Comparison of ENCODE assay signal across 21 cellular contexts in genomic region chr17:45366049-45366448, GRCh38. TPM values are rescaled to one million over a fixed set of nuclear protein-coding genes. Genes with fewer than 3 reads are reported as not detected.
DNase-seq lines count a peak whose midpoint lies in the region; FAIRE-seq and TF ChIP-seq lines count a peak whose summit lies in the region.
"Had no signal": no experiment of that assay in that cellular context is flagged by ENCODE, and none has a peak within 500 bp of the region (broad histone marks: within the 10 kb centered on the region; RNA-seq: fewer than 3 reads in every experiment).

No MANE protein-coding gene starts in this region.

- peaks cover 8% of the 10 kb centered on the region for H3K4me1 Mint-ChIP-seq in Caco-2 (ENCODE audit: low read depth, unreplicated experiment)

- WGBS in mesenchymal stem cell, result over 99% methylated on average over 3 of the region's 3 CpGs
- WGBS in sigmoid colon, 2 donors, result 91 to 93% methylated on average over 3 of the region's 3 CpGs
- WGBS in GM23248 (ENCODE audit: low coverage in 1 of 2, low lambda C conversion rate in 2 of 2, missing lambda C conversion rate in 2 of 2), 2 experiments, result 84 to 86% methylated on average over 3 of the region's 3 CpGs

- H2BK5ac ChIP-seq in mesenchymal stem cell (ENCODE audit: low read depth, low read length, poor library complexity, severe bottlenecking), result no peak overlapping the region

- intact Hi-C loops in Caco-2 (cut with micrococcal nuclease; ENCODE audit: unreplicated experiment), result no loop called here
- intact Hi-C loops in sigmoid colon (cut with DNase I), result no loop called here
- intact Hi-C loops in kidney (cut with DNase I), result no loop called here

- H2BK120ac ChIP-seq in mesenchymal stem cell (ENCODE audit: low read depth, low read length), result no peak overlapping the region

- no peaks in the 10 kb centered on the region for H3K36me3 Mint-ChIP-seq in Caco-2 (ENCODE audit: insufficient read depth, unreplicated experiment)

- H4K20me1 ChIP-seq in GM23248 (ENCODE audit: insufficient read depth), result no peaks in the 10 kb centered on the region

- H2AK5ac ChIP-seq in mesenchymal stem cell (ENCODE audit: low read length, severe bottlenecking), result peak overlapping the region; percentile 98

- H3K27me3 ChIP-seq in Caco-2 (replicated peaks; ENCODE audit: control insufficient read depth, insufficient read depth, low read length), result no peaks in the 10 kb centered on the region
- H3K27me3 ChIP-seq in mesenchymal stem cell (ENCODE audit: control insufficient read depth in 1 of 2, insufficient read depth in 1 of 2, low read length in 2 of 2), result peaks cover 0 to 11% of the 10 kb centered on the region in 2 experiments
- no peaks in the 10 kb centered on the region for H3K27me3 ChIP-seq in sigmoid colon
- no peaks in the 10 kb centered on the region for H3K27me3 ChIP-seq in GM23248 (replicated peaks; ENCODE audit: insufficient read depth)

- no peak for TF ChIP-seq EP300 in sigmoid colon (IDR thresholded peaks at IDR 0.05)

- H3K9me3 ChIP-seq in Caco-2 (no peaks in the 10 kb centered on the region), mesenchymal stem cell (ENCODE audit: control insufficient read depth, low read length) (no peaks in the 10 kb centered on the region), sigmoid colon (no peaks in the 10 kb centered on the region), GM23248 (ENCODE audit: low read depth) (no peaks in the 10 kb centered on the region), kidney (ENCODE audit: control insufficient read depth in 1 of 2, low read length in 2 of 2) (no peaks in the 10 kb centered on the region)
- H3K9me3 ChIP-seq: SK-N-SH had no signal

- no peak for FAIRE-seq in kidney (lab: Jason Lieb, UNC)

- no peak overlapping the region for H3K4me3 ChIP-seq in Caco-2 (ENCODE audit: low read depth, low read length)
- H3K4me3 ChIP-seq in mesenchymal stem cell (ENCODE audit: insufficient read depth in 1 of 2, low read depth in 1 of 2, low read length in 2 of 2), result no peak overlapping the region
- H3K4me3 ChIP-seq in sigmoid colon, result no peak overlapping the region
- H3K4me3 ChIP-seq in GM23248, result no peak overlapping the region
- H3K4me3 ChIP-seq in kidney (ENCODE audit: low read length in 2 of 2), result no peak overlapping the region

- no peak overlapping the region for H3K23ac ChIP-seq in mesenchymal stem cell (ENCODE audit: low read length in 2 of 2)

- no peak for TF ChIP-seq POLR2A in sigmoid colon (IDR thresholded peaks at IDR 0.05)

- peak overlapping the region; percentile 73 for H2BK15ac ChIP-seq in mesenchymal stem cell (ENCODE audit: low read depth, poor library complexity, severe bottlenecking)

- peak overlapping the region; percentile 29 for H3K27ac Mint-ChIP-seq in Caco-2 (ENCODE audit: unreplicated experiment)

- CTCF ChIA-PET in Caco-2 (lab: Charles Lee), result no interaction called here
- CTCF ChIA-PET in RWPE1 (lab: Yijun Ruan, JAX), result interaction anchor here (0.6 kb wide), 1 partner anchor 19 kb away, joined by 4 read pairs; no protein-coding TSS in a partner anchor

- H3K9me3 Mint-ChIP-seq in Caco-2 (ENCODE audit: unreplicated experiment), result no peaks in the 10 kb centered on the region
- H3K9me3 Mint-ChIP-seq: CD4-positive, CD25-positive, alpha-beta regulatory T cell had no signal

- H3K4me2 ChIP-seq in mesenchymal stem cell (ENCODE audit: low read length, poor library complexity, severe bottlenecking), result no peak overlapping the region
- no peak overlapping the region for H3K4me2 ChIP-seq in GM23248 (ENCODE audit: unreplicated experiment)
- H3K4me2 ChIP-seq: SK-N-SH had no signal

- H4K8ac ChIP-seq in mesenchymal stem cell (ENCODE audit: low read length), result no peak overlapping the region

- peaks cover 20% of the 10 kb centered on the region for H3F3A ChIP-seq in GM23248 (ENCODE audit: insufficient read depth)

- TF ChIP-seq CTCF in Caco-2 (IDR thresholded peaks at IDR 0.05; ENCODE audit: insufficient read depth in 1 of 2, low read depth in 1 of 2, low read length in 1 of 2, severe bottlenecking in 1 of 2, unreplicated experiment in 1 of 2), result no peak
- TF ChIP-seq CTCF in RWPE1 (conservative IDR thresholded peaks at IDR 0.05; ENCODE audit: low read depth), result no peak
- TF ChIP-seq CTCF in sigmoid colon (IDR thresholded peaks at IDR 0.05), result no peak
- no peak for TF ChIP-seq CTCF in kidney (IDR thresholded peaks at IDR 0.05; ENCODE audit: borderline replicate concordance, extremely low read depth, insufficient read depth)

- no peaks in the 10 kb centered on the region for H3K9me2 ChIP-seq in GM23248 (ENCODE audit: insufficient read depth)
- H3K9me2 ChIP-seq: SK-N-SH had no signal

- H3K4me1 ChIP-seq in Caco-2, result peaks cover 8% of the 10 kb centered on the region
- H3K4me1 ChIP-seq in mesenchymal stem cell (ENCODE audit: control insufficient read depth, insufficient read depth, low read depth, low read length), result peaks cover 17% of the 10 kb centered on the region
- H3K4me1 ChIP-seq in sigmoid colon, result peaks cover 0 to 3% (median 2%) of the 10 kb centered on the region in 4 donors
- H3K4me1 ChIP-seq in GM23248 (ENCODE audit: insufficient read depth), result peaks cover 31% of the 10 kb centered on the region
- peaks cover 0 to 1% of the 10 kb centered on the region in 2 donors for H3K4me1 ChIP-seq in kidney (ENCODE audit: control insufficient read depth in 1 of 2, insufficient read depth in 1 of 2, low read depth in 1 of 2, low read length in 2 of 2)

- H3K4me3 Mint-ChIP-seq in Caco-2 (ENCODE audit: unreplicated experiment), result no peak overlapping the region
- H3K4me3 Mint-ChIP-seq: CD4-positive, CD25-positive, alpha-beta regulatory T cell had no signal

- H2AFZ ChIP-seq in mesenchymal stem cell (ENCODE audit: low read depth, low read length) (no peak overlapping the region), GM23248 (no peak overlapping the region)

- in situ Hi-C loops in GM23248 (cut with MboI), result no loop called here

- H3K27ac ChIP-seq in RWPE1, result peak overlapping the region; percentile 44
- no peak overlapping the region for H3K27ac ChIP-seq in mesenchymal stem cell (ENCODE audit: low read length, poor library complexity, severe bottlenecking)
- H3K27ac ChIP-seq in sigmoid colon, result no peak overlapping the region
- no peak overlapping the region for H3K27ac ChIP-seq in GM23248
- no peak overlapping the region for H3K27ac ChIP-seq in kidney (ENCODE audit: low read depth in 2 of 2, low read length in 2 of 2)

- no peak for DNase-seq in Caco-2
- DNase-seq in RWPE1 (ENCODE audit: low spot score), result no peak
- no peak for DNase-seq in mesenchymal stem cell
- DNase-seq in sigmoid colon, result peak; percentile 20
- DNase-seq in GM23248, result no peak
- DNase-seq in SIG-M5 treated with dmso at 0.1 percent for 504 hours (lab: John Stamatoyannopoulos, UW; ENCODE audit: unreplicated experiment), result no peak
- no peak for DNase-seq in kidney
- DNase-seq: ACHN; AML-193; Calu3; CD4-positive, CD25-positive, alpha-beta regulatory T cell; DMS53; GOT3; Kasumi-1; MM.1S; NCI-H1105; NCI-H1694; NCI-H510A treated with DMSO at 0.1 percent for 48 hours; NCI-H82; Right ventricle myocardium superior had no signal

- peak overlapping the region; percentile 59 to 61 for H2BK12ac ChIP-seq in mesenchymal stem cell (ENCODE audit: low read length in 2 of 2)

- H3K27me3 Mint-ChIP-seq in Caco-2 (ENCODE audit: insufficient read depth, unreplicated experiment), result no peaks in the 10 kb centered on the region

- H3K79me2 ChIP-seq in GM23248 (ENCODE audit: insufficient read depth), result no peaks in the 10 kb centered on the region

- no peaks in the 10 kb centered on the region for H3K36me3 ChIP-seq in Caco-2 (ENCODE audit: control insufficient read depth, insufficient read depth, low read length)
- no peaks in the 10 kb centered on the region for H3K36me3 ChIP-seq in mesenchymal stem cell (ENCODE audit: control insufficient read depth in 1 of 2, insufficient read depth in 2 of 2, low read depth in 1 of 2, low read length in 2 of 2)
- H3K36me3 ChIP-seq in sigmoid colon, result no peaks in the 10 kb centered on the region
- H3K36me3 ChIP-seq in GM23248 (ENCODE audit: low read depth), result no peaks in the 10 kb centered on the region
- H3K36me3 ChIP-seq in kidney (ENCODE audit: control insufficient read depth in 1 of 2, insufficient read depth in 2 of 2, low read length in 2 of 2), result no peaks in the 10 kb centered on the region

- peak overlapping the region in 1 of 2 experiments; percentile 37 for H3K18ac ChIP-seq in mesenchymal stem cell (ENCODE audit: low read depth in 1 of 2, low read length in 2 of 2)

- BruUV-seq in Caco-2 (replicated peaks; lab: Mats Ljungman, UMichigan), result no TSS peak

- POLR2A ChIA-PET in Caco-2 (lab: Charles Lee) (no interaction called here), RWPE1 (lab: Yijun Ruan, JAX; ENCODE audit: low non-redundant PET) (no interaction called here)

- no peak overlapping the region for H3K4ac ChIP-seq in mesenchymal stem cell (ENCODE audit: low read depth in 1 of 2, low read length in 2 of 2)

- no peak overlapping the region for H4K91ac ChIP-seq in mesenchymal stem cell (ENCODE audit: low read length)

- H3K9ac ChIP-seq in mesenchymal stem cell (ENCODE audit: low read length), result no peak overlapping the region
- H3K9ac ChIP-seq in GM23248, result no peak overlapping the region
- no peak overlapping the region for H3K9ac ChIP-seq in kidney (ENCODE audit: low read length in 2 of 2)
- H3K9ac ChIP-seq: SK-N-SH had no signal

- H3K14ac ChIP-seq in mesenchymal stem cell (ENCODE audit: low read length in 2 of 2), result no peak overlapping the region

- H3K79me1 ChIP-seq in mesenchymal stem cell (replicated peaks; ENCODE audit: low read length, poor library complexity, severe bottlenecking), result no peaks in the 10 kb centered on the region

RNA-seq across cellular contexts. Expression of gene MAP3K14, which starts 49.2 kb away (rescaled TPM):
- total RNA-seq in Caco-2 (2022), result 10.0 and 11.7 TPM in 2 replicates
- 1.1 TPM for polyA plus RNA-seq in mesenchymal stem cell (2013, experiment 1 of 2)
- polyA plus RNA-seq in mesenchymal stem cell (2013, experiment 2 of 2), result 1.4 TPM
- 10 to 100 TPM in 3 of 4 donors, 1 to 10 TPM in 1; 9.2 to 28.5 (median 14.1) TPM for total RNA-seq in sigmoid colon
- 10 to 100 TPM in 1 of 3 donors, 1 to 10 TPM in 2; 7.2 to 20.8 (median 9.0) TPM for polyA plus RNA-seq in sigmoid colon
- 3.0 and 4.2 TPM in 2 replicates for total RNA-seq in GM23248 (2014; rRNA removed; shearing (Covaris generic))
- 2.7 and 3.4 TPM in 2 replicates for polyA plus RNA-seq in GM23248 (2016; fragmentation: Nextera tagmentation; extraction: Ambion mirVana)
- total RNA-seq in kidney, result 24.5 TPM
- polyA plus RNA-seq in kidney (ENCODE audit: insufficient read depth, low read depth, low replicate concordance), result 7.6 TPM
